8 cellular contexts compared by ENCODE assay signal in genomic region chr12:14417717-14418116, GRCh38. TPM values are rescaled to one million over a fixed set of nuclear protein-coding genes. Genes with fewer than 3 reads are reported as not detected.
DNase-seq lines count a peak whose midpoint lies in the region; ATAC-seq and TF ChIP-seq lines count a peak whose summit lies in the region.

No MANE protein-coding gene starts in this region.

- peaks cover 21% of the 10 kb centered on the region for H3K36me3 Mint-ChIP-seq in natural killer cell treated with Interleukin-12 subunit alpha and Interleukin-12 subunit beta and Interleukin-15 and Interleukin-18, amount 100 ng/mL, for 72 hours

- no peak for TF ChIP-seq CTCF in fibroblast of the aortic adventitia (IDR thresholded peaks at IDR 0.05; ENCODE audit: insufficient read depth, low read length)

- H3K4me3 Mint-ChIP-seq in natural killer cell treated with Interleukin-12 subunit alpha and Interleukin-12 subunit beta and Interleukin-15 and Interleukin-18, amount 100 ng/mL, for 72 hours: peak overlapping the region; percentile 90
- peak overlapping the region; percentile 76 to 91 for H3K4me3 Mint-ChIP-seq in stimulated activated naive CD8-positive, alpha-beta T cell treated with anti-CD3 and anti-CD28 coated beads, Interleukin-15, amount 100 ng/mL, for 72 hours

- H3K9me3 Mint-ChIP-seq in natural killer cell treated with Interleukin-12 subunit alpha and Interleukin-12 subunit beta and Interleukin-15 and Interleukin-18, amount 100 ng/mL, for 72 hours: peaks cover 9% of the 10 kb centered on the region
- H3K9me3 Mint-ChIP-seq in stimulated activated naive CD8-positive, alpha-beta T cell treated with anti-CD3 and anti-CD28 coated beads, Interleukin-15, amount 100 ng/mL, for 72 hours: peaks cover 7 to 17% of the 10 kb centered on the region in 2 donors

- peak overlapping the region; percentile 93 to 95 for H3K27ac Mint-ChIP-seq in natural killer cell treated with Interleukin-12 subunit alpha and Interleukin-12 subunit beta and Interleukin-15 and Interleukin-18, amount 100 ng/mL, for 72 hours
- H3K27ac Mint-ChIP-seq in stimulated activated naive CD8-positive, alpha-beta T cell treated with anti-CD3 and anti-CD28 coated beads, Interleukin-15, amount 100 ng/mL, for 72 hours: peak overlapping the region in 1 of 2 donors; percentile 92

- DNase-seq in G401 (ENCODE audit: low spot score) (peak; percentile 89), NCI-H69 (lab: John Stamatoyannopoulos, UW) (peak; percentile 48), fibroblast of the aortic adventitia (ENCODE audit: low read depth) (peak; percentile 92), DMS79 treated with DMSO at 0.1 percent for 48 hours (lab: John Stamatoyannopoulos, UW) (no peak)
- peak; percentile 20 to 41 for DNase-seq in activated T-helper 1 cell treated with anti-CD3 and anti-CD28 coated beads, Interleukin-2, amount 50 U/mL, for 16 hours (ENCODE audit: low read depth in 1 of 2, low spot score in 1 of 2)
- DNase-seq in natural killer cell treated with Interleukin-12 subunit alpha and Interleukin-12 subunit beta and Interleukin-15 and Interleukin-18, amount 100 ng/mL, for 72 hours (ENCODE audit: low spot score): no peak
- peak; percentile 56 to 69 for DNase-seq in stimulated activated naive CD8-positive, alpha-beta T cell treated with anti-CD3 and anti-CD28 coated beads, Interleukin-15, amount 100 ng/mL, for 72 hours

- peaks cover 41 to 59% of the 10 kb centered on the region in 2 donors for H3K4me1 Mint-ChIP-seq in natural killer cell treated with Interleukin-12 subunit alpha and Interleukin-12 subunit beta and Interleukin-15 and Interleukin-18, amount 100 ng/mL, for 72 hours (ENCODE audit: low read depth in 2 of 2)
- peaks cover 52% of the 10 kb centered on the region for H3K4me1 Mint-ChIP-seq in stimulated activated naive CD8-positive, alpha-beta T cell treated with anti-CD3 and anti-CD28 coated beads, Interleukin-15, amount 100 ng/mL, for 72 hours

- no peak overlapping the region for H3K4me3 ChIP-seq in fibroblast of the aortic adventitia (ENCODE audit: low read depth, low read length)

- H3K27me3 Mint-ChIP-seq in natural killer cell treated with Interleukin-12 subunit alpha and Interleukin-12 subunit beta and Interleukin-15 and Interleukin-18, amount 100 ng/mL, for 72 hours: no peaks in the 10 kb centered on the region
- H3K27me3 Mint-ChIP-seq in stimulated activated naive CD8-positive, alpha-beta T cell treated with anti-CD3 and anti-CD28 coated beads, Interleukin-15, amount 100 ng/mL, for 72 hours: no peaks in the 10 kb centered on the region

- in situ Hi-C loops in G401 (cut with HindIII; ENCODE audit: low sequenced_read_pairs): no loop called here

- ATAC-seq in natural killer cell treated with Interleukin-12 subunit alpha and Interleukin-12 subunit beta and Interleukin-15 and Interleukin-18, amount 100 ng/mL, for 72 hours: peak; percentile 71 to 76
- ATAC-seq in stimulated activated naive CD8-positive, alpha-beta T cell treated with anti-CD3 and anti-CD28 coated beads, Interleukin-15, amount 100 ng/mL, for 72 hours: peak; percentile 80
- no peak for ATAC-seq in HG02610 (IDR thresholded peaks at IDR 0.05; ENCODE audit: unreplicated experiment)

RNA-seq across cellular contexts. Expression of gene ATF7IP, which starts 52.2 kb away (rescaled TPM):
- total RNA-seq in G401 (2014; rRNA removed; shearing (Covaris generic)): 34.2 and 50.9 TPM in 2 replicates
- total RNA-seq in fibroblast of the aortic adventitia (ENCODE audit: low replicate concordance): 48.1 and 164 TPM in 2 replicates
- 100 to 1,000 TPM in 1 of 2 donors, 10 to 100 TPM in 1; 85.3 to 107 TPM for total RNA-seq in natural killer cell treated with Interleukin-12 subunit alpha and Interleukin-12 subunit beta and Interleukin-15 and Interleukin-18, amount 100 ng/mL, for 72 hours

Comparison
In these comparisons a context has a peak if more than half of its experiments do, and no peak if none do; other contexts are left out.
1. DNase-seq: peak in G401 (single experiment), NCI-H69 (single experiment), activated T-helper 1 cell treated with anti-CD3 and anti-CD28 coated beads, Interleukin-2, amount 50 U/mL, for 16 hours (2 of 2), fibroblast of the aortic adventitia (single experiment) and stimulated activated naive CD8-positive, alpha-beta T cell treated with anti-CD3 and anti-CD28 coated beads, Interleukin-15, amount 100 ng/mL, for 72 hours (2 of 2); none in natural killer cell treated with Interleukin-12 subunit alpha and Interleukin-12 subunit beta and Interleukin-15 and Interleukin-18, amount 100 ng/mL, for 72 hours (single experiment) and DMS79 treated with DMSO at 0.1 percent for 48 hours (single experiment).